Comparison of ENCODE assay signal across 11 cellular contexts in the genomic region with DNA sequence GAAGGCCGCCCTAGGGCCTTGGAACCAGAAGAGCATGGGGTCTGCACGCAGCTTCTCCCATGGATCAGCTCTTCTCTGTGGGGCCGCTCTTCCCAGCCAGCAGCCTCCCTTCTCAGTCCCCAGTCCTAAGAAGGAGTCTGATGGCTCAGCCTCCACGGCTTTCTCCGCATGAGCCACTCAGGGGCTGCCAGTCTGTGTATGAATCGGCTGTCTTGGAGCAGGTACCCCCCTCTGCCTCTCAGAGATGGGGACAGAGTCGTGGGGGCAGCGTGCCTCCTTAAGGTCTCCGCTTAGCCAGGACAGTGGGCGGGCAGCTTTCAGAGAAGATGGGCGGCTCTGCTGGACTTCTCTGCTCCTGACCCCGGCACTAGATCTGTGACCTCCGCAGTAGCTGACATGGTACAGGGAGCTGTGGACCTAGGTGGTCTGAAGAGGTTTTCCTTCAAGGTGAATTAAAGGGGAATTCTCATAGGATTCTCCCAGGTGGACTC. TPM values are rescaled to one million over a fixed set of nuclear protein-coding genes. Genes with fewer than 3 reads are reported as not detected.
DNase-seq lines count a peak whose midpoint lies in the region; ATAC-seq and TF ChIP-seq lines count a peak whose summit lies in the region.
"Had no signal": no experiment of that assay in that cellular context is flagged by ENCODE, and none has a peak within 500 bp of the region (broad histone marks: within the 10 kb centered on the region; RNA-seq: fewer than 3 reads in every experiment).

No MANE protein-coding gene starts in this region.

- ATAC-seq in GM18511 (IDR thresholded peaks at IDR 0.05; ENCODE audit: unreplicated experiment): peak; percentile 8
- peak; percentile 8 for ATAC-seq in HG02642 (IDR thresholded peaks at IDR 0.05; ENCODE audit: poor library complexity, unreplicated experiment)

- no peaks in the 10 kb centered on the region for H3K9me3 Mint-ChIP-seq in activated CD4-positive, alpha-beta memory T cell treated with anti-CD3 and anti-CD28 coated beads for 36 hours
- H3K9me3 Mint-ChIP-seq: HFFc6, mesothelial cell of epicardium had no signal

- H3K27me3 ChIP-seq in neutrophil: no peaks in the 10 kb centered on the region

- peak overlapping the region; percentile 98 for H3K27ac ChIP-seq in neutrophil

- H3K4me1 ChIP-seq in neutrophil (ENCODE audit: control insufficient read depth in 1 of 2, insufficient read depth in 1 of 2, low read depth in 1 of 2, low read length in 1 of 2): peaks cover 100% of the 10 kb centered on the region in 2 experiments

- TF ChIP-seq CTCF in neutrophil (IDR thresholded peaks at IDR 0.05): no peak

- H3K36me3 Mint-ChIP-seq in activated CD4-positive, alpha-beta memory T cell treated with anti-CD3 and anti-CD28 coated beads for 36 hours: peaks cover 37% of the 10 kb centered on the region
- H3K36me3 Mint-ChIP-seq: mesothelial cell of epicardium had no signal

- H3K4me1 Mint-ChIP-seq in activated CD4-positive, alpha-beta memory T cell treated with anti-CD3 and anti-CD28 coated beads for 36 hours (ENCODE audit: low read depth): peaks cover 85% of the 10 kb centered on the region
- H3K4me1 Mint-ChIP-seq: mesothelial cell of epicardium had no signal

- H3K27me3 Mint-ChIP-seq in activated CD4-positive, alpha-beta memory T cell treated with anti-CD3 and anti-CD28 coated beads for 36 hours: no peaks in the 10 kb centered on the region

- intact Hi-C loops in activated CD4-positive, alpha-beta memory T cell treated with anti-CD3 and anti-CD28 coated beads for 36 hours (cut with micrococcal nuclease): loop anchor here (1.0 to 10.0 kb wide), 8 partner anchors 14 to 336 kb away; partner anchors contain the start of gene DGKD

- H3K9me3 ChIP-seq in neutrophil: no peaks in the 10 kb centered on the region

- peak overlapping the region; percentile 39 for H3K4me3 Mint-ChIP-seq in activated CD4-positive, alpha-beta memory T cell treated with anti-CD3 and anti-CD28 coated beads for 36 hours
- H3K4me3 Mint-ChIP-seq: HFFc6, mesothelial cell of epicardium had no signal

- CTCF ChIA-PET in activated CD4-positive, alpha-beta memory T cell treated with anti-CD3 and anti-CD28 coated beads for 36 hours (lab: Charles Lee): interaction anchor here (0.9 to 8.0 kb wide), 9 partner anchors 12 to 170 kb away, joined by 4 to 66 read pairs (median 6); partner anchors contain the start of genes ATG16L1 and INPP5D

- H3K36me3 ChIP-seq in neutrophil: peaks cover 18% of the 10 kb centered on the region

- POLR2A ChIA-PET in activated CD4-positive, alpha-beta memory T cell treated with anti-CD3 and anti-CD28 coated beads for 36 hours (lab: Charles Lee): interaction anchor here (0.7 to 10.4 kb wide), 8 partner anchors 13 to 324 kb away, joined by 3 to 145 read pairs (median 4); partner anchors contain the start of genes ATG16L1 and INPP5D

- DNase-seq in activated CD4-positive, alpha-beta memory T cell treated with anti-CD3 and anti-CD28 coated beads for 36 hours: no peak
- no peak for DNase-seq in NK-92 treated with Interleukin-12 subunit alpha and Interleukin-12 subunit beta, amount 100 ng/mL, for 24 hours (lab: John Stamatoyannopoulos, UW)
- DNase-seq in HuH-7 (ENCODE audit: low spot score): no peak
- no peak for DNase-seq in RKO (ENCODE audit: low spot score)
- DNase-seq in DMS 273 treated with DMSO at 0.1 percent for 48 hours (lab: John Stamatoyannopoulos, UW): no peak
- DNase-seq: HFFc6, NCI-H1092 had no signal

- peak overlapping the region; percentile 13 to 61 for H3K4me3 ChIP-seq in neutrophil (ENCODE audit: low read depth in 1 of 2, low read length in 1 of 2)

- peak overlapping the region; percentile 98 for H3K27ac Mint-ChIP-seq in activated CD4-positive, alpha-beta memory T cell treated with anti-CD3 and anti-CD28 coated beads for 36 hours
- H3K27ac Mint-ChIP-seq: HFFc6, mesothelial cell of epicardium had no signal

RNA-seq across cellular contexts. Expression of gene INPP5D, which starts 21.6 kb away (rescaled TPM):
- 10 to 100 TPM; 52.4 to 54.9 TPM for total RNA-seq in activated CD4-positive, alpha-beta memory T cell treated with anti-CD3 and anti-CD28 coated beads for 36 hours

RNA-seq across cellular contexts. Expression of gene NEU2, which starts 49.3 kb away (rescaled TPM):
- not detected for total RNA-seq in activated CD4-positive, alpha-beta memory T cell treated with anti-CD3 and anti-CD28 coated beads for 36 hours
- total RNA-seq: HFFc6, mesothelial cell of epicardium had no signal
